In genomic region chr18:61435064-61435652, GRCh38 we compare ENCODE assay signal across 8 cellular contexts.
DNase-seq lines count a peak whose midpoint lies in the region; ATAC-seq and TF ChIP-seq lines count a peak whose summit lies in the region.

No MANE protein-coding gene starts in this region.

- H3K27me3 ChIP-seq in left ventricle myocardium inferior (ENCODE audit: low read depth), result no peaks in the 10 kb centered on the region

- H3K36me3 ChIP-seq in left ventricle myocardium inferior, result no peaks in the 10 kb centered on the region

- no peaks in the 10 kb centered on the region for H3K4me1 ChIP-seq in left ventricle myocardium inferior

- H3K9me3 ChIP-seq in left ventricle myocardium inferior (replicated peaks), result peaks cover 6% of the 10 kb centered on the region

- H3K4me3 ChIP-seq in left ventricle myocardium inferior (no peak overlapping the region), HFF-Myc (replicated peaks; ENCODE audit: low read depth, low read length) (no peak overlapping the region), epithelial cell of esophagus (ENCODE audit: low read length) (no peak overlapping the region)

- no peak for DNase-seq in left ventricle myocardium inferior
- no peak for DNase-seq in Right ventricle myocardium inferior (ENCODE audit: missing footprints)
- DNase-seq in HFF-Myc (ENCODE audit: extremely low read depth, low read depth), result no peak
- DNase-seq in NAMALWA (ENCODE audit: low spot score), result peak; percentile 52
- DNase-seq in epithelial cell of esophagus (ENCODE audit: low read depth), result peak; percentile 35
- peak; percentile 2 for DNase-seq in stromal cell of bone marrow (ENCODE audit: low read depth)
- no peak for DNase-seq in cortex of kidney (lab: John Stamatoyannopoulos, UW)
- DNase-seq in activated CD4-positive, CD25-positive, alpha-beta regulatory T cell treated with anti-CD3 and anti-CD28 coated beads, Interleukin-2, amount 50 U/mL, for 72 hours, result no peak

- intact Hi-C loops in left ventricle myocardium inferior (cut with micrococcal nuclease), result no loop called here
- intact Hi-C loops in Right ventricle myocardium inferior (cut with DNase I), result no loop called here

- no peak for ATAC-seq in Right ventricle myocardium inferior

- no peak overlapping the region for H3K27ac ChIP-seq in left ventricle myocardium inferior (replicated peaks)

- TF ChIP-seq CTCF in left ventricle myocardium inferior (IDR thresholded peaks at IDR 0.05; ENCODE audit: borderline replicate concordance), result peak; percentile 43
- peak; percentile 66 for TF ChIP-seq CTCF in HFF-Myc (IDR thresholded peaks at IDR 0.05; ENCODE audit: low read depth, low read length, missing control alignments)
- peak; percentile 56 for TF ChIP-seq CTCF in epithelial cell of esophagus (IDR thresholded peaks at IDR 0.05; ENCODE audit: insufficient read depth, low read depth, low read length, missing control alignments)

Comparison
In these comparisons a context has a peak if more than half of its experiments do, and no peak if none do; other contexts are left out.
1. DNase-seq: peak in NAMALWA (single experiment), epithelial cell of esophagus (single experiment) and stromal cell of bone marrow (single experiment); none in left ventricle myocardium inferior (single experiment), Right ventricle myocardium inferior (single experiment), HFF-Myc (single experiment), cortex of kidney (single experiment) and activated CD4-positive, CD25-positive, alpha-beta regulatory T cell treated with anti-CD3 and anti-CD28 coated beads, Interleukin-2, amount 50 U/mL, for 72 hours (single experiment).
2. Peak in every context shown above with its lines, with median percentiles within 50 percentile points of each other: CTCF ChIP-seq.